8 cellular contexts compared by ENCODE assay signal in genomic region chr4:39637572-39638357, GRCh38. TPM values are rescaled to one million over a fixed set of nuclear protein-coding genes. Genes with fewer than 3 reads are reported as not detected.
A peak's percentile ranks its signal among the peaks of the same experiment; 100 is the strongest.
DNase-seq lines count a peak whose midpoint lies in the region; ATAC-seq, FAIRE-seq and TF ChIP-seq lines count a peak whose summit lies in the region.

No MANE protein-coding gene starts in this region.

- CTCF ChIA-PET in A549 (lab: Yijun Ruan, JAX) = interaction anchor here (0.6 to 1.9 kb wide), 6 partner anchors 13 to 327 kb away, joined by 3 to 10 read pairs (median 4); no protein-coding TSS in a partner anchor

- TF ChIP-seq POLR2A in A549 (IDR thresholded peaks at IDR 0.05; ENCODE audit: low read length) (no peak), sigmoid colon (IDR thresholded peaks at IDR 0.05) (no peak)

- TF ChIP-seq CTCF in A549 (IDR thresholded peaks at IDR 0.05) (no peak), brain microvascular endothelial cell (IDR thresholded peaks at IDR 0.05; ENCODE audit: low read depth, low read length, missing control alignments) (no peak), sigmoid colon (IDR thresholded peaks at IDR 0.05) (no peak)

- no peak for TF ChIP-seq RAD21 in A549 (conservative IDR thresholded peaks at IDR 0.05 in 1 of 2, IDR thresholded peaks at IDR 0.05 in 1 of 2)

- no peak for FAIRE-seq in A549 (lab: Jason Lieb, UNC)

- H3K4me1 ChIP-seq in A549 = peaks cover 29% of the 10 kb centered on the region
- H3K4me1 ChIP-seq in sigmoid colon = peaks cover 2 to 23% (median 19%) of the 10 kb centered on the region in 4 donors

- H3K27me3 ChIP-seq in brain microvascular endothelial cell (replicated peaks) (no peaks in the 10 kb centered on the region), sigmoid colon (no peaks in the 10 kb centered on the region)

- H3K36me3 ChIP-seq in brain microvascular endothelial cell (replicated peaks) = no peaks in the 10 kb centered on the region
- H3K36me3 ChIP-seq in sigmoid colon = peaks cover 0 to 7% (median 0%) of the 10 kb centered on the region in 4 donors

- H3K9me3 ChIP-seq in A549 = no peaks in the 10 kb centered on the region
- no peaks in the 10 kb centered on the region for H3K9me3 ChIP-seq in sigmoid colon

- peak overlapping the region; percentile 91 to 96 for H3K27ac ChIP-seq in A549
- H3K27ac ChIP-seq in brain microvascular endothelial cell = peak overlapping the region; percentile 98
- peak overlapping the region; percentile 96 to 100 (median 99) for H3K27ac ChIP-seq in sigmoid colon

- TF ChIP-seq EP300 in A549 (IDR thresholded peaks at IDR 0.05) (no peak), sigmoid colon (IDR thresholded peaks at IDR 0.05) (no peak)

- WGBS in A549 (ENCODE audit: missing lambda C conversion rate) = under 1% methylated on average over 29 of the region's 30 CpGs
- WGBS in sigmoid colon, 2 donors = 1% methylated on average over 30 of the region's 30 CpGs

- intact Hi-C loops in sigmoid colon (cut with DNase I) = loop anchor here (1.0 to 10.0 kb wide), 7 partner anchors 61 to 453 kb away; partner anchors contain the start of genes LIAS, N4BP2, PDS5A and RPL9

- H3K4me3 ChIP-seq in A549 (peak overlapping the region; percentile 85), brain microvascular endothelial cell (ENCODE audit: low read depth, low read length) (peak overlapping the region; percentile 85), sigmoid colon (peak overlapping the region; percentile 83 to 95 (median 90))

- POLR2A ChIA-PET in A549 (lab: Yijun Ruan, JAX) = interaction anchor here (0.6 to 3.3 kb wide), 10 partner anchors 14 to 179 kb away, joined by 3 to 38 read pairs (median 6); partner anchors contain the start of genes LIAS, RPL9, UBE2K and UGDH

- ATAC-seq in A549 (peak; percentile 42 to 58), GM18511 (IDR thresholded peaks at IDR 0.05; ENCODE audit: unreplicated experiment) (peak; percentile 13), HG03565 (IDR thresholded peaks at IDR 0.05; ENCODE audit: unreplicated experiment) (peak; percentile 8)

- in situ Hi-C loops in brain microvascular endothelial cell (cut with HindIII; ENCODE audit: low pct_ligation_motif_present, low sequenced_read_pairs) = no loop called here

- H3K4me2 ChIP-seq in A549 = peak overlapping the region; percentile 96

- DNase-seq in A549 (ENCODE audit: low read depth in 1 of 2, low spot score in 1 of 2) (peak in 1 of 2 experiments; percentile 48), RPMI7951 (ENCODE audit: low read depth) (peak; percentile 61), brain microvascular endothelial cell (peak; percentile 55), iPS-NIHi11 (ENCODE audit: low spot score) (peak; percentile 79), sigmoid colon (peak; percentile 83), MV-4-11 (lab: John Stamatoyannopoulos, UW) (no peak)

TF ChIP-seq in A549, 52 proteins besides CTCF, POLR2A, EP300 and RAD21:
- TF ChIP-seq KDM1A (IDR thresholded peaks at IDR 0.05; ENCODE audit: low read depth) (no peak), ATOH8 (CRISPR knock-in tag; IDR thresholded peaks at IDR 0.05; ENCODE audit: low read depth) (no peak), JUNB (IDR thresholded peaks at IDR 0.05) (no peak), FOSB (CRISPR knock-in tag; IDR thresholded peaks at IDR 0.05) (0 out of 2 replicates have a peak, but pooled peaks have one; percentile 9), HOXB5 (CRISPR knock-in tag; IDR thresholded peaks at IDR 0.05) (no peak), HOXA7 (CRISPR knock-in tag; IDR thresholded peaks at IDR 0.05) (0 out of 2 replicates have a peak, but pooled peaks have one; percentile 20), RNF2 (IDR thresholded peaks at IDR 0.05; ENCODE audit: borderline replicate concordance, low read depth) (no peak), HOXB13 (CRISPR knock-in tag; IDR thresholded peaks at IDR 0.05; ENCODE audit: low read depth) (no peak)

RNA-seq across cellular contexts. Expression of gene SMIM14, which starts 0.9 kb away (rescaled TPM):
- polyA plus RNA-seq in A549 (2011; rRNA removed) = 81.3 and 109 TPM in 2 replicates
- 10.0 and 11.1 TPM in 2 replicates for polyA plus RNA-seq in A549 (2012; cell fraction: cytosol; rRNA removed)
- polyA plus RNA-seq in A549 (2012; cell fraction: nucleus; rRNA removed) = 1.6 and 3.5 TPM in 2 replicates
- 14.9 to 21.4 TPM (median 20.5 TPM) in 3 replicates for polyA plus RNA-seq in A549 (2017; fragmentation: RNase III; extraction: RNeasy Plus Mini Kit Qiagen cat#74134 plus additional on column Dnase treatment)
- 46.7 and 48.8 TPM in 2 replicates for polyA minus RNA-seq in A549 (2011; rRNA and poly(A)+ RNA removed)
- 38.3 and 46.3 TPM in 2 replicates for total RNA-seq in RPMI7951 (2014; rRNA removed; shearing (Covaris generic))
- total RNA-seq in sigmoid colon = 10 to 100 TPM; 16.6 to 33.9 (median 27.8) TPM
- polyA plus RNA-seq in sigmoid colon = 100 to 1,000 TPM in 2 of 3 donors, 10 to 100 TPM in 1; 43.5 to 341 (median 174) TPM
